Comparison of ENCODE assay signal across 26 cellular contexts in the genomic region with DNA sequence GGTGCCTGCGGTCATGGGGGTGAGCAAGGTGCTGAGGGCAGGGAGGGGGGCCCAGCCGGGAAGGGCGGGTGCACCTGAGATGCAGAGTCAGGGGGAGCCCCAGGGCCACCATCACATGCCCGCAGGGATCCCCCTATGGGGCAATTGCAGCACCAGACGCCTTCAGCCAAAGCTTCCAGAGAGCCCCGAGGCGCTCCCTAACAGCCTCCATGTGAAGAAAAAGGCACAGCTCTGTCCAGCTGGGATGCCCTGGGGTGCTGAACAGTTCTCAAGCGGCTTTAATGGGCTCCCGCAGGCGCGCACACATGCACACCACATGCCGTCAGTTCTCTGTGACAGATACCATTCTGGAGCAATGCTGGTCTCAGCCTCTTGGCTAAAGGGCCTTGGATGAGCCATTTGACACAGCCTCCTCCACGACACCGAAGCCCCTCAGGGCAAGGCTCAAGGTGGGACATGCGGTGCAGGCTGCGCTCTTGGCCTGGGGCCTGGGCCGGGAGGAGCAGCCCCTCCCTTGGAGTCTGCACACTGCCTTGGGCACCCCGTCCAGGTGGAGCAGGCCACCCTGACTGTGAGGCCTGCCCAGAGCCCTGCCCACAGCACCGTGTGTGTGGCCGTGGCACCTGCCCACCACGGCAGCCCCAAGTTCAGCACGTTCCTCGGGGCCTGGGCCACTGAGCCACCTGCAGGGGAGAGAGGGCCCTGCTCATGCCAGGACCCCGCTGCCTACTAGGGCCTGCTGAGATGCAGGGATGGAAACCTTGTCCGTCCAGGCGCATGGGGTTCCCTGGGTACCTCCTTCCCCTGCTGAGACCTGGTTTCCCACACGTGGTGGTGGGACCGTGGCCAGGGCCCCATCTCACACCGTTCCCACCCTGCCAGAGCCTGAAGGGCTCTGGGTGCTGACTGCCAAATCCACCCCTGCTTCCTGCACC. TPM values are rescaled to one million over a fixed set of nuclear protein-coding genes. Genes with fewer than 3 reads are reported as not detected.
DNase-seq lines count a peak whose midpoint lies in the region; ATAC-seq and TF ChIP-seq lines count a peak whose summit lies in the region.
"Had no signal": no experiment of that assay in that cellular context is flagged by ENCODE, and none has a peak within 500 bp of the region (broad histone marks: within the 10 kb centered on the region; RNA-seq: fewer than 3 reads in every experiment).

No MANE protein-coding gene starts in this region.

- intact Hi-C loops in dorsolateral prefrontal cortex (cut with DNase I): loop anchor here in 1 of 2 donors (10.0 kb wide), 1 partner anchor 73 kb away; no protein-coding TSS in a partner anchor

- CTCF ChIA-PET in activated naive CD4-positive, alpha-beta T cell treated with anti-CD3 and anti-CD28 coated beads, Interleukin-2, amount 10 ng/mL, durations not matched to agents 7 days and 5 days (lab: Charles Lee): no interaction called here

- ATAC-seq in activated naive CD4-positive, alpha-beta T cell treated with anti-CD3 and anti-CD28 coated beads, Interleukin-2, amount 50 U/mL, for 72 hours: peak in 1 of 2 donors; percentile 8
- ATAC-seq in stimulated activated memory B cell treated with anti-CD40 and anti-IgM and Interleukin-4, amounts not matched to agents 10 μg/mL and 1 μg/mL and 100 μg/mL, for 72 hours: peak; percentile 9
- no peak for ATAC-seq in HG02884 (IDR thresholded peaks at IDR 0.05; ENCODE audit: unreplicated experiment)
- ATAC-seq: HCT116, left colon had no signal

- no peaks in the 10 kb centered on the region for H3K36me3 Mint-ChIP-seq in activated naive CD4-positive, alpha-beta T cell treated with anti-CD3 and anti-CD28 coated beads, Interleukin-2, amount 50 U/mL, for 72 hours
- H3K36me3 Mint-ChIP-seq in activated naive CD4-positive, alpha-beta T cell treated with anti-CD3 and anti-CD28 coated beads, Interleukin-2, amount 10 ng/mL, durations not matched to agents 7 days and 5 days: peaks cover 26% of the 10 kb centered on the region
- H3K36me3 Mint-ChIP-seq in stimulated activated memory B cell treated with anti-CD40 and anti-IgM and Interleukin-4, amounts not matched to agents 10 μg/mL and 1 μg/mL and 100 μg/mL, for 72 hours: peaks cover 43% of the 10 kb centered on the region

- H3K27me3 Mint-ChIP-seq in activated naive CD4-positive, alpha-beta T cell treated with anti-CD3 and anti-CD28 coated beads, Interleukin-2, amount 10 ng/mL, durations not matched to agents 7 days and 5 days: no peaks in the 10 kb centered on the region
- H3K27me3 Mint-ChIP-seq in stimulated activated memory B cell treated with anti-CD40 and anti-IgM and Interleukin-4, amounts not matched to agents 10 μg/mL and 1 μg/mL and 100 μg/mL, for 72 hours: no peaks in the 10 kb centered on the region
- H3K27me3 Mint-ChIP-seq: memory B cell had no signal

- TF ChIP-seq CTCF in HFF-Myc (IDR thresholded peaks at IDR 0.05; ENCODE audit: low read depth, low read length, missing control alignments) (no peak), dorsolateral prefrontal cortex (IDR thresholded peaks at IDR 0.05 in 54 of 56, conservative IDR thresholded peaks at IDR 0.05 in 2 of 56; ENCODE audit: low read depth in 1 of 56, partially characterized antibody in 56 of 56) (no peak)

- no peaks in the 10 kb centered on the region for H3K9me3 Mint-ChIP-seq in activated naive CD4-positive, alpha-beta T cell treated with anti-CD3 and anti-CD28 coated beads, Interleukin-2, amount 50 U/mL, for 72 hours
- no peaks in the 10 kb centered on the region for H3K9me3 Mint-ChIP-seq in activated naive CD4-positive, alpha-beta T cell treated with anti-CD3 and anti-CD28 coated beads, Interleukin-2, amount 10 ng/mL, durations not matched to agents 7 days and 5 days
- H3K9me3 Mint-ChIP-seq in stimulated activated memory B cell treated with anti-CD40 and anti-IgM and Interleukin-4, amounts not matched to agents 10 μg/mL and 1 μg/mL and 100 μg/mL, for 72 hours: no peaks in the 10 kb centered on the region
- H3K9me3 Mint-ChIP-seq: memory B cell; T-helper 1 cell treated with Interleukin-12 subunit alpha and Interleukin-12 subunit beta and Interleukin-4 antibody, amounts not matched to agents 30 μg/mL and 1 μg/mL, for 36 hours had no signal

- no peaks in the 10 kb centered on the region for H3K27me3 ChIP-seq in dorsolateral prefrontal cortex
- H3K27me3 ChIP-seq: BLaER1 treated with 17β-estradiol and CSF1 and Interleukin-3, amounts not matched to agents 10 nM and 100 nM; MG63; neutrophil; SJCRH30; vagina had no signal

- peaks cover 20% of the 10 kb centered on the region for H3K4me1 Mint-ChIP-seq in activated naive CD4-positive, alpha-beta T cell treated with anti-CD3 and anti-CD28 coated beads, Interleukin-2, amount 10 ng/mL, durations not matched to agents 7 days and 5 days
- peaks cover 30% of the 10 kb centered on the region for H3K4me1 Mint-ChIP-seq in stimulated activated memory B cell treated with anti-CD40 and anti-IgM and Interleukin-4, amounts not matched to agents 10 μg/mL and 1 μg/mL and 100 μg/mL, for 72 hours

- peak overlapping the region in 38 of 59 donors; percentile 4 to 84 (median 61) for H3K27ac ChIP-seq in dorsolateral prefrontal cortex
- H3K27ac ChIP-seq: BLaER1 treated with 17β-estradiol and CSF1 and Interleukin-3, amounts not matched to agents 10 nM and 100 nM; neutrophil; SJCRH30; vagina; WERI-Rb-1 had no signal

- DNase-seq in activated naive CD4-positive, alpha-beta T cell treated with anti-CD3 and anti-CD28 coated beads, Interleukin-2, amount 50 U/mL, for 72 hours (ENCODE audit: low spot score in 2 of 2): no peak
- no peak for DNase-seq in activated naive CD4-positive, alpha-beta T cell treated with anti-CD3 and anti-CD28 coated beads, Interleukin-2, amount 10 ng/mL, durations not matched to agents 7 days and 5 days
- DNase-seq in HFF-Myc (ENCODE audit: extremely low read depth, low read depth) (peak; percentile 39), dorsolateral prefrontal cortex (no peak), COLO668 (lab: John Stamatoyannopoulos, UW; ENCODE audit: unreplicated experiment) (no peak), cerebellar nuclear complex (lab: John Stamatoyannopoulos, UW) (no peak)
- DNase-seq: activated CD8-positive, alpha-beta memory T cell treated with anti-CD3 and anti-CD28 coated beads, Interleukin-2, amount 50 U/mL, for 48 hours; activated effector memory CD4-positive, alpha-beta T cell treated with Interleukin-2 at 50 U/mL for 16 hours; DMS79 treated with DMSO at 0.1 percent for 48 hours; left colon; MG63; NCI-H2171 treated with DMSO at 0.1 percent for 48 hours; NCI-H524 treated with DMSO at 0.1 percent for 48 hours; NK-92 treated with Interleukin-12 subunit alpha and Interleukin-12 subunit beta, amount 100 ng/mL, for 24 hours; SJCRH30; small intestine; stimulated activated CD4-positive, alpha-beta T cell treated with anti-CD3 and anti-CD28 coated beads, Interleukin-1b, Interleukin-23, amount 100 ng/mL, for 48 hours; WERI-Rb-1 had no signal

- H3K4me3 ChIP-seq in HFF-Myc (replicated peaks; ENCODE audit: low read depth, low read length) (no peak overlapping the region), dorsolateral prefrontal cortex (peak overlapping the region in 1 of 59 donors; percentile 34)
- H3K4me3 ChIP-seq: BLaER1 treated with 17β-estradiol and CSF1 and Interleukin-3, amounts not matched to agents 10 nM and 100 nM; MG63; SJCRH30; vagina had no signal

- no peak overlapping the region for H3K4me3 Mint-ChIP-seq in activated naive CD4-positive, alpha-beta T cell treated with anti-CD3 and anti-CD28 coated beads, Interleukin-2, amount 10 ng/mL, durations not matched to agents 7 days and 5 days
- H3K4me3 Mint-ChIP-seq in stimulated activated memory B cell treated with anti-CD40 and anti-IgM and Interleukin-4, amounts not matched to agents 10 μg/mL and 1 μg/mL and 100 μg/mL, for 72 hours: no peak overlapping the region
- H3K4me3 Mint-ChIP-seq: memory B cell; T-helper 1 cell treated with Interleukin-12 subunit alpha and Interleukin-12 subunit beta and Interleukin-4 antibody, amounts not matched to agents 30 μg/mL and 1 μg/mL, for 36 hours had no signal

- peak overlapping the region; percentile 9 to 70 for H3K27ac Mint-ChIP-seq in activated naive CD4-positive, alpha-beta T cell treated with anti-CD3 and anti-CD28 coated beads, Interleukin-2, amount 50 U/mL, for 72 hours
- H3K27ac Mint-ChIP-seq in activated naive CD4-positive, alpha-beta T cell treated with anti-CD3 and anti-CD28 coated beads, Interleukin-2, amount 10 ng/mL, durations not matched to agents 7 days and 5 days: no peak overlapping the region
- no peak overlapping the region for H3K27ac Mint-ChIP-seq in stimulated activated memory B cell treated with anti-CD40 and anti-IgM and Interleukin-4, amounts not matched to agents 10 μg/mL and 1 μg/mL and 100 μg/mL, for 72 hours
- H3K27ac Mint-ChIP-seq: memory B cell; T-helper 1 cell treated with Interleukin-12 subunit alpha and Interleukin-12 subunit beta and Interleukin-4 antibody, amounts not matched to agents 30 μg/mL and 1 μg/mL, for 36 hours had no signal

RNA-seq across cellular contexts. Expression of gene XRCC3, which starts 7.7 kb away (rescaled TPM):
- total RNA-seq in activated naive CD4-positive, alpha-beta T cell treated with anti-CD3 and anti-CD28 coated beads, Interleukin-2, amount 50 U/mL, for 72 hours: 10 to 100 TPM; 45.8 to 46.4 TPM
- 10 to 100 TPM in 58 of 120 experiments, 1 to 10 TPM in 62; 4.7 to 19.1 (median 9.9) TPM for total RNA-seq in dorsolateral prefrontal cortex

RNA-seq across cellular contexts. Expression of gene ZFYVE21, which starts 8.0 kb away (rescaled TPM):
- total RNA-seq in activated naive CD4-positive, alpha-beta T cell treated with anti-CD3 and anti-CD28 coated beads, Interleukin-2, amount 50 U/mL, for 72 hours: 10 to 100 TPM; 15.3 to 16.4 TPM
- 100 to 1,000 TPM in 87 of 120 experiments, 10 to 100 TPM in 33; 71.0 to 188 (median 111) TPM for total RNA-seq in dorsolateral prefrontal cortex

Comparison
In these comparisons a context has a peak if more than half of its experiments do, and no peak if none do; other contexts are left out.
1. H3K27ac Mint-ChIP-seq: peak in activated naive CD4-positive, alpha-beta T cell treated with anti-CD3 and anti-CD28 coated beads, Interleukin-2, amount 50 U/mL, for 72 hours (2 of 2); none in activated naive CD4-positive, alpha-beta T cell treated with anti-CD3 and anti-CD28 coated beads, Interleukin-2, amount 10 ng/mL, durations not matched to agents 7 days and 5 days (single experiment) and stimulated activated memory B cell treated with anti-CD40 and anti-IgM and Interleukin-4, amounts not matched to agents 10 μg/mL and 1 μg/mL and 100 μg/mL, for 72 hours (single experiment).
2. RNA of gene ZFYVE21, which starts 8.0 kb away (total RNA-seq): 71.0 to 188 TPM in dorsolateral prefrontal cortex; 15.3 to 16.4 TPM in activated naive CD4-positive, alpha-beta T cell treated with anti-CD3 and anti-CD28 coated beads, Interleukin-2, amount 50 U/mL, for 72 hours; every median in the first group is over 4 times any median in the second.